1 cellular context compared by ENCODE assay signal in genomic region chr11:67390947-67391303, GRCh38.
A peak's percentile ranks its signal among the peaks of the same experiment; 100 is the strongest.
TF ChIP-seq lines count a peak whose summit lies in the region.

No MANE protein-coding gene starts in this region.

TF ChIP-seq in HEK293, 187 proteins besides CTCF, POLR2A, EP300 and RAD21 (continued from another document):
- TF ChIP-seq GLIS1 (tag by site-specific recombination; IDR thresholded peaks at IDR 0.05): peak; percentile 24
- no peak for TF ChIP-seq ZSCAN23 (tag by site-specific recombination; IDR thresholded peaks at IDR 0.05)
- peak; percentile 29; the same call in 1 of the 2 replicates for TF ChIP-seq FEZF1 (tag by site-specific recombination; IDR thresholded peaks at IDR 0.05)
- 0 out of 2 replicates have a peak, but pooled peaks have one; percentile 33 for TF ChIP-seq ZNF362 (tag by site-specific recombination; IDR thresholded peaks at IDR 0.05)
- TF ChIP-seq KLF1 (tag by site-specific recombination; IDR thresholded peaks at IDR 0.05): peak; percentile 89
- TF ChIP-seq ZNF335 (tag by site-specific recombination; conservative IDR thresholded peaks at IDR 0.05): peak; percentile 68
- TF ChIP-seq PRDM10 (tag by site-specific recombination; IDR thresholded peaks at IDR 0.05): peak; percentile 93
- TF ChIP-seq ZBTB48 (tag by site-specific recombination; IDR thresholded peaks at IDR 0.05): peak; percentile 61; the same call in 1 of the 2 replicates
- no peak for TF ChIP-seq ZNF555 (tag by site-specific recombination; conservative IDR thresholded peaks at IDR 0.05)
- TF ChIP-seq WT1 (tag by site-specific recombination; IDR thresholded peaks at IDR 0.05): peak; percentile 53
- 0 out of 2 replicates have a peak, but pooled peaks have one; percentile 31 for TF ChIP-seq KLF8 (tag by site-specific recombination; IDR thresholded peaks at IDR 0.05)
